Comparison of ENCODE assay signal across 24 cellular contexts in the genomic region with DNA sequence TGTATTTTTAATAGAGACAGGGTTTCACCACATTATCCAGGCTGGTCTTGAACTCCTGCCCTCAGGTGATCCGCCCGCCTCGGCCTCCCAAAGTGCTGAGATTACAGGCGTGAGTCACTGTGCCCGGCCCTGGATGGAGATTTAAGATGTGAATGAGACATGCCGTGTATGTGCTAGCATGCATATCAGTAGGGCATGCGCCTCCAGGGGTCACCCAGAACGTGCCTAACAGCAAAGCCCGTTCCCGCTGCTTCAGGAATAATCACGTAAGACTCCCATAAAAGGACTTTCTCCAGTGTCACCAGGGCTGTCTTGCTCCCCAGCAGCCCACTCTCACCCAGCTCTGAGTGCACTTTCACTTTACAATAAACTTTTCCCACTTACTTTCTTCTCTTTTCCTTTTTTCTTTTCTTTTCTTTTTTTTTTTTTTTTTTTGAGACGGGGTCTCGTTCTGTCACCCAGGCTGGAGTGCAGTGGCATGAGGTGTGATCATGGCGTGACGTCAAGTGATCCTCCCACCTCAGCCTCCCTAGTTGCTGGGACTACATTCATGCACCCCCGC. TPM values are rescaled to one million over a fixed set of nuclear protein-coding genes. Genes with fewer than 3 reads are reported as not detected.
"Had no signal": no experiment of that assay in that cellular context is flagged by ENCODE, and none has a peak within 500 bp of the region (broad histone marks: within the 10 kb centered on the region; RNA-seq: fewer than 3 reads in every experiment).

No MANE protein-coding gene starts in this region.

- H3K4me1 ChIP-seq: SJCRH30 had no signal

- H3K36me3 ChIP-seq: SJCRH30 had no signal

- H3K27me3 Mint-ChIP-seq: activated CD8-positive, alpha-beta T cell treated with anti-CD3 and anti-CD28 coated beads for 36 hours; activated naive CD8-positive, alpha-beta T cell treated with anti-CD3 and anti-CD28 coated beads for 36 hours had no signal

- DNase-seq: activated CD4-positive, CD25-positive, alpha-beta regulatory T cell; activated CD8-positive, alpha-beta memory T cell treated with anti-CD3 and anti-CD28 coated beads, Interleukin-2, amount 50 U/mL, for 4 hours; activated CD8-positive, alpha-beta T cell treated with anti-CD3 and anti-CD28 coated beads for 36 hours; activated gamma-delta T cell treated with Interleukin-2 at 50 U/mL for 16 hours; activated naive CD4-positive, alpha-beta T cell treated with anti-CD3 and anti-CD28 coated beads, Interleukin-2, amount 10 ng/mL, durations not matched to agents 7 days and 5 days; activated naive CD8-positive, alpha-beta T cell treated with anti-CD3 and anti-CD28 coated beads for 36 hours; activated T-cell treated with anti-CD3 and anti-CD28 coated beads, Interleukin-2, amount 50 U/mL, for 72 hours; caudate nucleus; Kasumi-1; NCI-H1048; NCI-H146; NCI-H187 treated with DMSO at 0.1 percent for 48 hours; NCI-H2081 treated with DMSO at 0.1 percent for 48 hours; NCI-H2171 treated with DMSO at 0.1 percent for 48 hours; NCI-H226; NCI-H510A; NCI-H526 treated with DMSO at 0.1 percent for 48 hours; Right ventricle myocardium superior; RPMI8226; SJCRH30; SK-N-SH; T-helper 1 cell had no signal

- H3K36me3 Mint-ChIP-seq: activated naive CD4-positive, alpha-beta T cell treated with anti-CD3 and anti-CD28 coated beads, Interleukin-2, amount 10 ng/mL, durations not matched to agents 7 days and 5 days; activated naive CD8-positive, alpha-beta T cell treated with anti-CD3 and anti-CD28 coated beads for 36 hours had no signal

- H3K4me3 ChIP-seq: SJCRH30 had no signal

- ATAC-seq: activated CD8-positive, alpha-beta T cell treated with anti-CD3 and anti-CD28 coated beads for 36 hours; activated T-cell treated with anti-CD3 and anti-CD28 coated beads, Interleukin-2, amount 50 U/mL, for 72 hours had no signal

- H3K9me3 ChIP-seq: SJCRH30, SK-N-SH had no signal

- H3K4me2 ChIP-seq: SK-N-SH had no signal

- H3K27ac Mint-ChIP-seq: activated CD8-positive, alpha-beta T cell treated with anti-CD3 and anti-CD28 coated beads for 36 hours; activated naive CD4-positive, alpha-beta T cell treated with anti-CD3 and anti-CD28 coated beads, Interleukin-2, amount 10 ng/mL, durations not matched to agents 7 days and 5 days; activated naive CD8-positive, alpha-beta T cell treated with anti-CD3 and anti-CD28 coated beads for 36 hours; activated T-cell treated with anti-CD3 and anti-CD28 coated beads, Interleukin-2, amount 50 U/mL, for 72 hours; activated T-helper 2 cell treated with anti-CD3 and anti-CD28 coated beads, Interferon-gamma antibody, Interleukin-2, Interleukin-4, amounts not matched to agents 10 μg/mL and 5 μg/mL and 100 μg/mL, durations not matched to agents 14 hours and 24 hours and 36 hours had no signal

- H3K9me3 Mint-ChIP-seq: activated CD8-positive, alpha-beta T cell treated with anti-CD3 and anti-CD28 coated beads for 36 hours; activated naive CD4-positive, alpha-beta T cell treated with anti-CD3 and anti-CD28 coated beads, Interleukin-2, amount 10 ng/mL, durations not matched to agents 7 days and 5 days; activated naive CD8-positive, alpha-beta T cell treated with anti-CD3 and anti-CD28 coated beads for 36 hours; activated T-cell treated with anti-CD3 and anti-CD28 coated beads, Interleukin-2, amount 50 U/mL, for 72 hours; activated T-helper 2 cell treated with anti-CD3 and anti-CD28 coated beads, Interferon-gamma antibody, Interleukin-2, Interleukin-4, amounts not matched to agents 10 μg/mL and 5 μg/mL and 100 μg/mL, durations not matched to agents 14 hours and 24 hours and 36 hours had no signal

- H3K9ac ChIP-seq: SK-N-SH had no signal

- H3K4me3 Mint-ChIP-seq: activated CD8-positive, alpha-beta T cell treated with anti-CD3 and anti-CD28 coated beads for 36 hours; activated naive CD4-positive, alpha-beta T cell treated with anti-CD3 and anti-CD28 coated beads, Interleukin-2, amount 10 ng/mL, durations not matched to agents 7 days and 5 days; activated naive CD8-positive, alpha-beta T cell treated with anti-CD3 and anti-CD28 coated beads for 36 hours; activated T-cell treated with anti-CD3 and anti-CD28 coated beads, Interleukin-2, amount 50 U/mL, for 72 hours had no signal

- H3K27ac ChIP-seq: SJCRH30, VCaP had no signal

RNA-seq across cellular contexts. Expression of a gene that starts 46.9 kb away (rescaled TPM):
- total RNA-seq: Right ventricle myocardium superior had no signal
